8 cellular contexts compared by ENCODE assay signal in genomic region chr1:32241011-32241763, GRCh38. TPM values are rescaled to one million over a fixed set of nuclear protein-coding genes. Genes with fewer than 3 reads are reported as not detected.
DNase-seq lines count a peak whose midpoint lies in the region; ATAC-seq, FAIRE-seq and TF ChIP-seq lines count a peak whose summit lies in the region.

No MANE protein-coding gene starts in this region.

- DNase-seq in Daoy (ENCODE audit: low read depth) (peak; percentile 69), RWPE1 (ENCODE audit: low spot score) (no peak), bronchial epithelial cell (ENCODE audit: low read depth) (peak; percentile 26), kidney (peak; percentile 91)
- no peak for DNase-seq in effector CD4-positive, alpha-beta T cell

- POLR2A ChIA-PET in RWPE1 (lab: Yijun Ruan, JAX; ENCODE audit: low non-redundant PET) = interaction anchor here (0.6 kb wide), 1 partner anchor 28 kb away, joined by 4 read pairs; no protein-coding TSS in a partner anchor

- intact Hi-C loops in kidney (cut with DNase I) = no loop called here

- no peaks in the 10 kb centered on the region for H3K9me3 ChIP-seq in kidney (ENCODE audit: control insufficient read depth in 1 of 2, low read length in 2 of 2)
- no peaks in the 10 kb centered on the region for H3K9me3 ChIP-seq in skeletal muscle tissue (ENCODE audit: control insufficient read depth in 3 of 3, low read length in 3 of 3)

- FAIRE-seq in bronchial epithelial cell (lab: Jason Lieb, UNC) = no peak
- no peak for FAIRE-seq in kidney (lab: Jason Lieb, UNC)

- TF ChIP-seq CTCF in RWPE1 (conservative IDR thresholded peaks at IDR 0.05; ENCODE audit: low read depth) = no peak
- TF ChIP-seq CTCF in bronchial epithelial cell (IDR thresholded peaks at IDR 0.05; ENCODE audit: insufficient read depth, low read length, severe bottlenecking) = no peak
- no peak for TF ChIP-seq CTCF in kidney (IDR thresholded peaks at IDR 0.05; ENCODE audit: borderline replicate concordance, extremely low read depth, insufficient read depth)

- peaks cover 0 to 7% of the 10 kb centered on the region in 2 donors for H3K4me1 ChIP-seq in kidney (ENCODE audit: control insufficient read depth in 1 of 2, insufficient read depth in 1 of 2, low read depth in 1 of 2, low read length in 2 of 2)
- H3K4me1 ChIP-seq in skeletal muscle tissue (ENCODE audit: control insufficient read depth in 3 of 3, insufficient read depth in 3 of 3, low read length in 3 of 3) = peaks cover 13 to 30% (median 25%) of the 10 kb centered on the region in 3 donors

- H3K27ac ChIP-seq in RWPE1 = peak overlapping the region; percentile 63
- H3K27ac ChIP-seq in kidney (ENCODE audit: low read depth in 2 of 2, low read length in 2 of 2) = peak overlapping the region; percentile 82 to 91
- peak overlapping the region; percentile 75 for H3K27ac ChIP-seq in skeletal muscle tissue (ENCODE audit: low read depth, low read length)

- H3K27me3 ChIP-seq in bronchial epithelial cell (ENCODE audit: control insufficient read depth, insufficient read depth, low read length) (no peaks in the 10 kb centered on the region), skeletal muscle tissue (ENCODE audit: control insufficient read depth in 3 of 3, insufficient read depth in 3 of 3, low read length in 3 of 3) (no peaks in the 10 kb centered on the region)

- peak overlapping the region; percentile 43 for H3K4me3 ChIP-seq in bronchial epithelial cell (ENCODE audit: low read depth, low read length)
- H3K4me3 ChIP-seq in kidney (ENCODE audit: low read length in 2 of 2) = peak overlapping the region; percentile 63 to 81
- H3K4me3 ChIP-seq in skeletal muscle tissue (ENCODE audit: low read length in 3 of 3) = peak overlapping the region; percentile 72 to 87 (median 78)

- peak overlapping the region; percentile 84 to 90 for H3K9ac ChIP-seq in kidney (ENCODE audit: low read length in 2 of 2)
- H3K9ac ChIP-seq in skeletal muscle tissue (ENCODE audit: low read depth in 1 of 3, low read length in 3 of 3) = peak overlapping the region; percentile 70 to 79 (median 74)

- CTCF ChIA-PET in RWPE1 (lab: Yijun Ruan, JAX) = interaction anchor here (0.5 to 2.1 kb wide), 10 partner anchors 10 to 745 kb away, joined by 3 to 18 read pairs (median 4); partner anchors contain the start of gene TXLNA

- H3K36me3 ChIP-seq in bronchial epithelial cell (ENCODE audit: control insufficient read depth, insufficient read depth, low read length) = no peaks in the 10 kb centered on the region
- H3K36me3 ChIP-seq in kidney (ENCODE audit: control insufficient read depth in 1 of 2, insufficient read depth in 2 of 2, low read length in 2 of 2) = no peaks in the 10 kb centered on the region
- H3K36me3 ChIP-seq in skeletal muscle tissue (ENCODE audit: control insufficient read depth in 3 of 3, insufficient read depth in 3 of 3, low read length in 3 of 3) = no peaks in the 10 kb centered on the region

- ATAC-seq in HG02610 (IDR thresholded peaks at IDR 0.05; ENCODE audit: unreplicated experiment) (peak; percentile 43), HG02970 (IDR thresholded peaks at IDR 0.05; ENCODE audit: low FRiP score, unreplicated experiment) (no peak)

RNA-seq across cellular contexts. Expression of gene FAM167B, which starts 5.8 kb away (rescaled TPM):
- not detected in 2 replicates for total RNA-seq in Daoy (2014; rRNA removed; shearing (Covaris generic))
- total RNA-seq in bronchial epithelial cell = 0.13 and 0.26 TPM in 2 replicates
- 19.6 TPM for total RNA-seq in kidney
- 84.8 TPM for polyA plus RNA-seq in kidney (ENCODE audit: insufficient read depth, low read depth, low replicate concordance)
- total RNA-seq in skeletal muscle tissue = 1.6 TPM

RNA-seq across cellular contexts. Expression of gene LCK, which starts 9.9 kb away (rescaled TPM):
- 0.06 TPM in 1 of 2 replicates, not detected in the other for total RNA-seq in Daoy (2014; rRNA removed; shearing (Covaris generic))
- 0.26 TPM in 1 of 2 replicates, not detected in the other for total RNA-seq in bronchial epithelial cell
- total RNA-seq in kidney = 10.3 TPM
- polyA plus RNA-seq in kidney (ENCODE audit: insufficient read depth, low read depth, low replicate concordance) = 0.99 TPM
- total RNA-seq in skeletal muscle tissue = 2.1 TPM

RNA-seq across cellular contexts. Expression of gene EIF3I, which starts 19.0 kb away (rescaled TPM):
- total RNA-seq in Daoy (2014; rRNA removed; shearing (Covaris generic)) = 682 and 715 TPM in 2 replicates
- total RNA-seq in bronchial epithelial cell (455 and 626 TPM in 2 replicates), kidney (132 TPM), skeletal muscle tissue (171 TPM)
- 178 TPM for polyA plus RNA-seq in kidney (ENCODE audit: insufficient read depth, low read depth, low replicate concordance)

RNA-seq across cellular contexts. Expression of gene TMEM234, which starts 19.0 kb away (rescaled TPM):
- total RNA-seq in Daoy (2014; rRNA removed; shearing (Covaris generic)) = 6.4 and 8.7 TPM in 2 replicates
- total RNA-seq in bronchial epithelial cell (9.0 and 18.3 TPM in 2 replicates), kidney (39.4 TPM), skeletal muscle tissue (10.4 TPM)
- polyA plus RNA-seq in kidney (ENCODE audit: insufficient read depth, low read depth, low replicate concordance) = 20.5 TPM

RNA-seq across cellular contexts. Expression of gene DCDC2B, which starts 32.3 kb away (rescaled TPM):
- not detected in 2 replicates for total RNA-seq in Daoy (2014; rRNA removed; shearing (Covaris generic))
- total RNA-seq in bronchial epithelial cell = not detected in 2 replicates
- total RNA-seq in kidney = not detected
- not detected for polyA plus RNA-seq in kidney (ENCODE audit: insufficient read depth, low read depth, low replicate concordance)
- total RNA-seq in skeletal muscle tissue = not detected

Comparison
In these comparisons a context has a peak if more than half of its experiments do, and no peak if none do; other contexts are left out.
1. DNase-seq: peak in Daoy (single experiment), bronchial epithelial cell (single experiment) and kidney (single experiment); none in RWPE1 (single experiment) and effector CD4-positive, alpha-beta T cell (single experiment).
2. Peak in every context shown above with its lines, with median percentiles within 50 percentile points of each other: H3K27ac ChIP-seq and H3K4me3 ChIP-seq.